37 cellular contexts compared by ENCODE assay signal in genomic region chr2:58903427-58903826, GRCh38.
"Had no signal": no experiment of that assay in that cellular context is flagged by ENCODE, and none has a peak within 500 bp of the region (broad histone marks: within the 10 kb centered on the region; RNA-seq: fewer than 3 reads in every experiment).

No MANE protein-coding gene starts in this region.

- H3K36me3 ChIP-seq: ascending aorta, brain microvascular endothelial cell, breast epithelium, cardiac muscle cell had no signal

- H3K9me3 ChIP-seq: ascending aorta, body of pancreas, breast epithelium had no signal

- H3K27me3 Mint-ChIP-seq: activated naive CD4-positive, alpha-beta T cell treated with anti-CD3 and anti-CD28 coated beads, Interleukin-2, amount 10 ng/mL, durations not matched to agents 7 days and 5 days; activated naive CD8-positive, alpha-beta T cell treated with anti-CD3 and anti-CD28 coated beads, Interleukin-2, amount 10 ng/mL, durations not matched to agents 7 days and 5 days; brain; central memory CD8-positive, alpha-beta T cell had no signal

- H3K27ac Mint-ChIP-seq: activated naive CD4-positive, alpha-beta T cell treated with anti-CD3 and anti-CD28 coated beads for 36 hours; activated naive CD4-positive, alpha-beta T cell treated with anti-CD3 and anti-CD28 coated beads, Interleukin-2, amount 10 ng/mL, durations not matched to agents 7 days and 5 days; activated naive CD4-positive, alpha-beta T cell treated with anti-CD3 and anti-CD28 coated beads, Interleukin-2, amount 50 U/mL, for 24 hours; activated naive CD4-positive, alpha-beta T cell treated with anti-CD3 and anti-CD28 coated beads, Interleukin-2, amount 50 U/mL, for 72 hours; activated naive CD8-positive, alpha-beta T cell; activated naive CD8-positive, alpha-beta T cell treated with anti-CD3 and anti-CD28 coated beads for 36 hours; activated naive CD8-positive, alpha-beta T cell treated with anti-CD3 and anti-CD28 coated beads, Interleukin-2, amount 10 ng/mL, durations not matched to agents 7 days and 5 days; activated naive CD8-positive, alpha-beta T cell treated with anti-CD3 and anti-CD28 coated beads, Interleukin-2, amount 50 U/mL, for 24 hours; activated T-cell treated with anti-CD3 and anti-CD28 coated beads, Interleukin-2, amount 50 U/mL, for 24 hours; activated T-cell treated with anti-CD3 and anti-CD28 coated beads, Interleukin-2, amount 50 U/mL, for 72 hours; activated T-helper 1 cell treated with anti-CD3 and anti-CD28 coated beads, Interleukin-12 subunit alpha, Interleukin-12 subunit beta, Interleukin-2, Interleukin-4 antibody, amounts not matched to agents 30 ng/mL and 10 ng/mL and 1 ng/mL, durations not matched to agents 14 hours and 24 hours and 36 hours; activated T-helper 17 cell treated with anti-CD3 and anti-CD28 coated beads, Interleukin-2, amount 50 U/mL, for 72 hours; activated T-helper 2 cell treated with anti-CD3 and anti-CD28 coated beads, Interferon-gamma antibody, Interleukin-2, Interleukin-4, amounts not matched to agents 10 μg/mL and 5 μg/mL and 100 μg/mL, durations not matched to agents 14 hours and 24 hours and 36 hours; brain had no signal

- H3K4me1 Mint-ChIP-seq: activated naive CD4-positive, alpha-beta T cell treated with anti-CD3 and anti-CD28 coated beads, Interleukin-2, amount 10 ng/mL, durations not matched to agents 7 days and 5 days; activated naive CD4-positive, alpha-beta T cell treated with anti-CD3 and anti-CD28 coated beads, Interleukin-2, amount 50 U/mL, for 24 hours; activated naive CD8-positive, alpha-beta T cell treated with anti-CD3 and anti-CD28 coated beads for 36 hours; activated naive CD8-positive, alpha-beta T cell treated with anti-CD3 and anti-CD28 coated beads, Interleukin-2, amount 10 ng/mL, durations not matched to agents 7 days and 5 days; activated naive CD8-positive, alpha-beta T cell treated with anti-CD3 and anti-CD28 coated beads, Interleukin-2, amount 50 U/mL, for 24 hours; activated T-helper 17 cell treated with anti-CD3 and anti-CD28 coated beads, Interleukin-2, amount 50 U/mL, for 72 hours; central memory CD8-positive, alpha-beta T cell had no signal

- H3K9me3 Mint-ChIP-seq: activated naive CD4-positive, alpha-beta T cell treated with anti-CD3 and anti-CD28 coated beads for 36 hours; activated naive CD4-positive, alpha-beta T cell treated with anti-CD3 and anti-CD28 coated beads, Interleukin-2, amount 10 ng/mL, durations not matched to agents 7 days and 5 days; activated naive CD4-positive, alpha-beta T cell treated with anti-CD3 and anti-CD28 coated beads, Interleukin-2, amount 50 U/mL, for 24 hours; activated naive CD8-positive, alpha-beta T cell treated with anti-CD3 and anti-CD28 coated beads for 36 hours; activated naive CD8-positive, alpha-beta T cell treated with anti-CD3 and anti-CD28 coated beads, Interleukin-2, amount 10 ng/mL, durations not matched to agents 7 days and 5 days; activated naive CD8-positive, alpha-beta T cell treated with anti-CD3 and anti-CD28 coated beads, Interleukin-2, amount 50 U/mL, for 24 hours; activated T-cell treated with anti-CD3 and anti-CD28 coated beads, Interleukin-2, amount 50 U/mL, for 24 hours; activated T-cell treated with anti-CD3 and anti-CD28 coated beads, Interleukin-2, amount 50 U/mL, for 4 hours; activated T-helper 1 cell treated with anti-CD3 and anti-CD28 coated beads, Interleukin-12 subunit alpha, Interleukin-12 subunit beta, Interleukin-2, Interleukin-4 antibody, amounts not matched to agents 30 ng/mL and 10 ng/mL and 1 ng/mL, durations not matched to agents 14 hours and 24 hours and 36 hours; activated T-helper 2 cell treated with anti-CD3 and anti-CD28 coated beads, Interferon-gamma antibody, Interleukin-2, Interleukin-4, amounts not matched to agents 10 μg/mL and 5 μg/mL and 100 μg/mL, durations not matched to agents 14 hours and 24 hours and 36 hours; brain; central memory CD8-positive, alpha-beta T cell had no signal

- H3K4me1 ChIP-seq: ascending aorta, breast epithelium had no signal

- H3K27me3 ChIP-seq: ascending aorta, body of pancreas, brain microvascular endothelial cell, breast epithelium, cardiac muscle cell had no signal

- H3K4me3 Mint-ChIP-seq: activated naive CD4-positive, alpha-beta T cell treated with anti-CD3 and anti-CD28 coated beads for 36 hours; activated naive CD4-positive, alpha-beta T cell treated with anti-CD3 and anti-CD28 coated beads, Interleukin-2, amount 10 ng/mL, durations not matched to agents 7 days and 5 days; activated naive CD4-positive, alpha-beta T cell treated with anti-CD3 and anti-CD28 coated beads, Interleukin-2, amount 50 U/mL, for 24 hours; activated naive CD8-positive, alpha-beta T cell; activated naive CD8-positive, alpha-beta T cell treated with anti-CD3 and anti-CD28 coated beads for 36 hours; activated naive CD8-positive, alpha-beta T cell treated with anti-CD3 and anti-CD28 coated beads, Interleukin-2, amount 10 ng/mL, durations not matched to agents 7 days and 5 days; activated naive CD8-positive, alpha-beta T cell treated with anti-CD3 and anti-CD28 coated beads, Interleukin-2, amount 50 U/mL, for 24 hours; activated T-cell treated with anti-CD3 and anti-CD28 coated beads, Interleukin-2, amount 50 U/mL, for 24 hours; activated T-cell treated with anti-CD3 and anti-CD28 coated beads, Interleukin-2, amount 50 U/mL, for 4 hours; activated T-cell treated with anti-CD3 and anti-CD28 coated beads, Interleukin-2, amount 50 U/mL, for 72 hours; activated T-helper 1 cell treated with anti-CD3 and anti-CD28 coated beads, Interleukin-12 subunit alpha, Interleukin-12 subunit beta, Interleukin-2, Interleukin-4 antibody, amounts not matched to agents 30 ng/mL and 10 ng/mL and 1 ng/mL, durations not matched to agents 14 hours and 24 hours and 36 hours; activated T-helper 17 cell treated with anti-CD3 and anti-CD28 coated beads, Interleukin-2, amount 50 U/mL, for 72 hours; brain; central memory CD8-positive, alpha-beta T cell had no signal

- ATAC-seq: activated naive CD4-positive, alpha-beta T cell treated with anti-CD3 and anti-CD28 coated beads, Interleukin-2, amount 50 U/mL, for 72 hours; activated naive CD8-positive, alpha-beta T cell treated with anti-CD3 and anti-CD28 coated beads, Interleukin-2, amount 50 U/mL, for 24 hours; activated T-cell treated with anti-CD3 and anti-CD28 coated beads, Interleukin-2, amount 50 U/mL, for 4 hours; activated T-cell treated with anti-CD3 and anti-CD28 coated beads, Interleukin-2, amount 50 U/mL, for 72 hours; activated T-helper 17 cell treated with anti-CD3 and anti-CD28 coated beads, Interleukin-2, amount 50 U/mL, for 72 hours; body of pancreas had no signal

- H3K4me3 ChIP-seq: ascending aorta, body of pancreas, breast epithelium, cardiac muscle cell had no signal

- H3K27ac ChIP-seq: ascending aorta, body of pancreas, brain microvascular endothelial cell, breast epithelium, cardiac muscle cell had no signal

- H3K36me3 Mint-ChIP-seq: activated naive CD4-positive, alpha-beta T cell treated with anti-CD3 and anti-CD28 coated beads, Interleukin-2, amount 10 ng/mL, durations not matched to agents 7 days and 5 days; activated naive CD4-positive, alpha-beta T cell treated with anti-CD3 and anti-CD28 coated beads, Interleukin-2, amount 50 U/mL, for 24 hours; activated naive CD4-positive, alpha-beta T cell treated with anti-CD3 and anti-CD28 coated beads, Interleukin-2, amount 50 U/mL, for 72 hours; activated naive CD8-positive, alpha-beta T cell; activated naive CD8-positive, alpha-beta T cell treated with anti-CD3 and anti-CD28 coated beads for 36 hours; activated naive CD8-positive, alpha-beta T cell treated with anti-CD3 and anti-CD28 coated beads, Interleukin-2, amount 10 ng/mL, durations not matched to agents 7 days and 5 days; brain had no signal

- DNase-seq: activated effector memory CD4-positive, alpha-beta T cell treated with anti-CD3 and anti-CD28 coated beads, Interleukin-2, amount 50 U/mL, for 16 hours; activated effector memory CD4-positive, alpha-beta T cell treated with Interleukin-2 at 50 U/mL for 16 hours; activated gamma-delta T cell; activated gamma-delta T cell treated with Interleukin-2 at 50 U/mL for 16 hours; activated naive CD4-positive, alpha-beta T cell; activated naive CD4-positive, alpha-beta T cell treated with anti-CD3 and anti-CD28 coated beads for 36 hours; activated naive CD4-positive, alpha-beta T cell treated with anti-CD3 and anti-CD28 coated beads, Interleukin-2, amount 10 ng/mL, durations not matched to agents 7 days and 5 days; activated naive CD4-positive, alpha-beta T cell treated with anti-CD3 and anti-CD28 coated beads, Interleukin-2, amount 50 U/mL, for 16 hours; activated naive CD4-positive, alpha-beta T cell treated with Interleukin-2 at 50 U/mL for 16 hours; activated naive CD8-positive, alpha-beta T cell treated with anti-CD3 and anti-CD28 coated beads for 36 hours; activated naive CD8-positive, alpha-beta T cell treated with anti-CD3 and anti-CD28 coated beads, Interleukin-2, amount 10 ng/mL, durations not matched to agents 7 days and 5 days; activated naive CD8-positive, alpha-beta T cell treated with anti-CD3 and anti-CD28 coated beads, Interleukin-2, amount 50 U/mL, for 24 hours; activated T-cell treated with anti-CD3 and anti-CD28 coated beads, Interleukin-2, amount 50 U/mL, for 1 hour; activated T-cell treated with anti-CD3 and anti-CD28 coated beads, Interleukin-2, amount 50 U/mL, for 24 hours; activated T-cell treated with anti-CD3 and anti-CD28 coated beads, Interleukin-2, amount 50 U/mL, for 4 hours; activated T-cell treated with anti-CD3 and anti-CD28 coated beads, Interleukin-2, amount 50 U/mL, for 48 hours; activated T-cell treated with anti-CD3 and anti-CD28 coated beads, Interleukin-2, amount 50 U/mL, for 72 hours; amniotic stem cell; amygdala; anterior cingulate cortex; aorta; body of pancreas; brain microvascular endothelial cell; caudate nucleus; central memory CD4-positive, alpha-beta T cell; cerebellar nuclear complex had no signal
